ENCODE assay signal across 1 cellular context in the genomic region with DNA sequence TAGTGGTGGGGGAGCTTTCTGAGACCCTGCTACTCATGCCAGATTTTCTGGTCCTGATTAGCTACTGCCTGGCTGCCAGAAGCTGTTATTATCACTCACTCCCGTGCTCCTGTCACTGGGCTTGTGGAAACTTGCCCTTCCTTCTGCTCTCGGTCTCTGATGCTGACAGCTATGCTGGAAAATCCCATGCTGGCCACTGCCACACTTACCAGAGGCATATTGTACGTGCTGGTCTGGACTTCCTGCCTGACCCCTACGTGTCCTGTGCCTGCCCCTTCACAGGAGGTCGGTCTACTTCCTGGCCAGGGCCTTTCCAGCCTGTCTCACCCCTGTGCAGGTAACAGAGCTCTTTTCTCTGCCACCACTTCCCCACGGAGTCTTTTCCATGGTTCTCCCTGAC.
TF ChIP-seq lines count a peak whose summit lies in the region.

No MANE protein-coding gene starts in this region.

TF ChIP-seq in K562, 482 proteins besides CTCF, POLR2A, EP300 and RAD21 (continued from another document):
- TF ChIP-seq, protein P1, sequence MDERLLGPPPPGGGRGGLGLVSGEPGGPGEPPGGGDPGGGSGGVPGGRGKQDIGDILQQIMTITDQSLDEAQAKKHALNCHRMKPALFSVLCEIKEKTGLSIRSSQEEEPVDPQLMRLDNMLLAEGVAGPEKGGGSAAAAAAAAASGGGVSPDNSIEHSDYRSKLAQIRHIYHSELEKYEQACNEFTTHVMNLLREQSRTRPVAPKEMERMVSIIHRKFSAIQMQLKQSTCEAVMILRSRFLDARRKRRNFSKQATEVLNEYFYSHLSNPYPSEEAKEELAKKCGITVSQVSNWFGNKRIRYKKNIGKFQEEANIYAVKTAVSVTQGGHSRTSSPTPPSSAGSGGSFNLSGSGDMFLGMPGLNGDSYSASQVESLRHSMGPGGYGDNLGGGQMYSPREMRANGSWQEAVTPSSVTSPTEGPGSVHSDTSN (CRISPR knock-in tag; IDR thresholded peaks at IDR 0.05; ENCODE audit: low read depth), result no peak
- TF ChIP-seq, protein P1 (tag; conservative IDR thresholded peaks at IDR 0.05; ENCODE audit: low read depth), result 0 out of 2 replicates have a peak, but pooled peaks have one; percentile 32
- no peak for TF ChIP-seq MTA3 (IDR thresholded peaks at IDR 0.05; ENCODE audit: borderline replicate concordance)
- TF ChIP-seq HEY1 (CRISPR knock-in tag; IDR thresholded peaks at IDR 0.05; ENCODE audit: borderline replicate concordance), result no peak
- peak; percentile 17; the same call in 1 of the 2 replicates for TF ChIP-seq ARID1B (IDR thresholded peaks at IDR 0.05)
- TF ChIP-seq, protein P2, sequence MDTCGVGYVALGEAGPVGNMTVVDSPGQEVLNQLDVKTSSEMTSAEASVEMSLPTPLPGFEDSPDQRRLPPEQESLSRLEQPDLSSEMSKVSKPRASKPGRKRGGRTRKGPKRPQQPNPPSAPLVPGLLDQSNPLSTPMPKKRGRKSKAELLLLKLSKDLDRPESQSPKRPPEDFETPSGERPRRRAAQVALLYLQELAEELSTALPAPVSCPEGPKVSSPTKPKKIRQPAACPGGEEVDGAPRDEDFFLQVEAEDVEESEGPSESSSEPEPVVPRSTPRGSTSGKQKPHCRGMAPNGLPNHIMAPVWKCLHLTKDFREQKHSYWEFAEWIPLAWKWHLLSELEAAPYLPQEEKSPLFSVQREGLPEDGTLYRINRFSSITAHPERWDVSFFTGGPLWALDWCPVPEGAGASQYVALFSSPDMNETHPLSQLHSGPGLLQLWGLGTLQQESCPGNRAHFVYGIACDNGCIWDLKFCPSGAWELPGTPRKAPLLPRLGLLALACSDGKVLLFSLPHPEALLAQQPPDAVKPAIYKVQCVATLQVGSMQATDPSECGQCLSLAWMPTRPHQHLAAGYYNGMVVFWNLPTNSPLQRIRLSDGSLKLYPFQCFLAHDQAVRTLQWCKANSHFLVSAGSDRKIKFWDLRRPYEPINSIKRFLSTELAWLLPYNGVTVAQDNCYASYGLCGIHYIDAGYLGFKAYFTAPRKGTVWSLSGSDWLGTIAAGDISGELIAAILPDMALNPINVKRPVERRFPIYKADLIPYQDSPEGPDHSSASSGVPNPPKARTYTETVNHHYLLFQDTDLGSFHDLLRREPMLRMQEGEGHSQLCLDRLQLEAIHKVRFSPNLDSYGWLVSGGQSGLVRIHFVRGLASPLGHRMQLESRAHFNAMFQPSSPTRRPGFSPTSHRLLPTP (IDR thresholded peaks at IDR 0.05; ENCODE audit: borderline replicate concordance, extremely low read depth, insufficient read length), result no peak
